Comparison of ENCODE assay signal across 9 cellular contexts in genomic region chr12:113030875-113031525, GRCh38. TPM values are rescaled to one million over a fixed set of nuclear protein-coding genes. Genes with fewer than 3 reads are reported as not detected.
A peak's percentile ranks its signal among the peaks of the same experiment; 100 is the strongest.
DNase-seq lines count a peak whose midpoint lies in the region; ATAC-seq, FAIRE-seq and TF ChIP-seq lines count a peak whose summit lies in the region.
"Had no signal": no experiment of that assay in that cellular context is flagged by ENCODE, and none has a peak within 500 bp of the region (broad histone marks: within the 10 kb centered on the region; RNA-seq: fewer than 3 reads in every experiment).

No MANE protein-coding gene starts in this region.

- BruUV-seq in PC-9 (replicated peaks; lab: Mats Ljungman, UMichigan), result no TSS peak

- H3K4me3 Mint-ChIP-seq in memory B cell, result peak overlapping the region; percentile 0

- no peak overlapping the region for H4K91ac ChIP-seq in H1 (replicated peaks; ENCODE audit: insufficient read length, low read length)

- H2BK120ac ChIP-seq in H1 (replicated peaks; ENCODE audit: low read depth, low read length), result no peak overlapping the region

- no peak overlapping the region for H2BK12ac ChIP-seq in H1 (ENCODE audit: low read depth, low read length)

- CTCF ChIA-PET in PC-9 (lab: Charles Lee) (interaction anchor here (0.6 kb wide), 1 partner anchor 418 kb away, joined by 11 read pairs; no protein-coding TSS in a partner anchor), H1 (lab: Charles Lee; ENCODE audit: partially characterized antibody) (interaction anchor here (0.7 to 4.3 kb wide), 26 partner anchors 8 to 221 kb away, joined by 3 to 55 read pairs (median 5); no protein-coding TSS in a partner anchor)

- no peak overlapping the region for H3K4me3 ChIP-seq in KMS-11 (IDR thresholded peaks at IDR 0.05; ENCODE audit: insufficient read depth, low read depth, low read length)
- H3K4me3 ChIP-seq in PC-9, result no peak overlapping the region
- H3K4me3 ChIP-seq in H1 (ENCODE audit: extremely low read depth in 1 of 4, insufficient read depth in 2 of 4, low read depth in 3 of 4, low read length in 4 of 4), result no peak overlapping the region
- H3K4me3 ChIP-seq: skin epidermis had no signal

- H3K36me3 Mint-ChIP-seq in memory B cell, result no peaks in the 10 kb centered on the region

- no peaks in the 10 kb centered on the region for H3K4me1 ChIP-seq in KMS-11 (ENCODE audit: low read depth, poor library complexity, severe bottlenecking)
- H3K4me1 ChIP-seq in PC-9 (replicated peaks; ENCODE audit: insufficient read depth), result no peaks in the 10 kb centered on the region
- peaks cover 0 to 4% (median 2%) of the 10 kb centered on the region in 4 experiments; a peak in 4 of 7 replicates for H3K4me1 ChIP-seq in H1 (replicated peaks in 1 of 4; ENCODE audit: control insufficient read depth in 3 of 4, insufficient read depth in 4 of 4, low read length in 3 of 4)

- peaks cover 3% of the 10 kb centered on the region for H3K4me1 Mint-ChIP-seq in memory B cell

- peaks cover 4% of the 10 kb centered on the region for H3K27me3 Mint-ChIP-seq in memory B cell

- H3K79me2 ChIP-seq in KMS-11 (ENCODE audit: insufficient read depth, low read depth) (no peaks in the 10 kb centered on the region), PC-9 (ENCODE audit: low read depth) (no peaks in the 10 kb centered on the region), H1 (ENCODE audit: control insufficient read depth in 1 of 2, insufficient read depth in 2 of 2, low read length in 2 of 2) (no peaks in the 10 kb centered on the region)

- intact Hi-C loops in PC-9 (cut with micrococcal nuclease; ENCODE audit: unreplicated experiment), result loop anchor here (1.0 kb wide), 2 partner anchors 38 to 131 kb away; no protein-coding TSS in a partner anchor

- no peaks in the 10 kb centered on the region for H3F3A ChIP-seq in PC-9 (ENCODE audit: insufficient read depth, low read depth)

- no peak overlapping the region for H2BK5ac ChIP-seq in H1 (ENCODE audit: low read depth, low read length)

- H3K18ac ChIP-seq in H1 (ENCODE audit: extremely low read depth, low read length), result no peak overlapping the region

- H3K9me3 ChIP-seq in PC-9 (ENCODE audit: insufficient read depth, low read depth) (no peaks in the 10 kb centered on the region), H1 (ENCODE audit: insufficient read depth in 2 of 2, low read depth in 1 of 2, low read length in 1 of 2) (0 out of 4 replicates have a peak, but pooled peaks cover 2% of the 10 kb centered on the region in 2 experiments)

- TF ChIP-seq EP300 in H1 (IDR thresholded peaks at IDR 0.05; ENCODE audit: borderline replicate concordance in 1 of 2, low read depth in 2 of 2, low read length in 2 of 2), result no peak

- H3K27ac Mint-ChIP-seq in memory B cell, result no peak overlapping the region

- no peaks in the 10 kb centered on the region for H3K9me2 ChIP-seq in PC-9 (ENCODE audit: insufficient read depth)

- H3K14ac ChIP-seq in H1 (ENCODE audit: insufficient read length), result no peak overlapping the region

- H2BK20ac ChIP-seq in H1 (ENCODE audit: low read length), result 0 out of 2 replicates have a peak overlapping the region, but pooled peaks have one; percentile 48

- no peak for TF ChIP-seq POLR2A in H1 (IDR thresholded peaks at IDR 0.05; ENCODE audit: control extremely low read depth in 1 of 2, low read depth in 2 of 2, low read length in 2 of 2)

- H3K79me1 ChIP-seq in H1 (ENCODE audit: low read depth, low read length), result no peaks in the 10 kb centered on the region

- ATAC-seq in memory B cell (ENCODE audit: low read depth) (peak; percentile 72), HG02571 (IDR thresholded peaks at IDR 0.05; ENCODE audit: unreplicated experiment) (no peak), GM18870 (IDR thresholded peaks at IDR 0.05; ENCODE audit: unreplicated experiment) (no peak), HG03469 (IDR thresholded peaks at IDR 0.05; ENCODE audit: unreplicated experiment) (no peak)

- H3K9ac ChIP-seq in KMS-11 (no peak overlapping the region), H1 (replicated peaks in 1 of 4; ENCODE audit: extremely low read depth in 1 of 4, low read depth in 3 of 4, low read length in 3 of 4) (no peak overlapping the region)

- H3K4me2 ChIP-seq in KMS-11 (no peak overlapping the region), PC-9 (no peak overlapping the region), H1 (ENCODE audit: insufficient read depth in 1 of 2, low read depth in 2 of 2, low read length in 2 of 2) (peak overlapping the region; percentile 5 to 26; a peak in 2 of 4 replicates)

- H4K8ac ChIP-seq in H1 (ENCODE audit: extremely low read depth, insufficient read depth, low read length), result no peak overlapping the region

- H3K4ac ChIP-seq in H1 (replicated peaks; ENCODE audit: insufficient read length, low read depth, low read length), result no peak overlapping the region

- DNase-seq in DMS153 treated with DMSO at 0.1 percent for 48 hours (lab: John Stamatoyannopoulos, UW; ENCODE audit: unreplicated experiment), result peak; percentile 52
- DNase-seq in PC-9, result peak; percentile 21 to 52
- DNase-seq in H1 (ENCODE audit: low read depth in 1 of 2, low spot score in 2 of 2), result peak; percentile 34 to 51
- peak in 1 of 2 donors; percentile 22 for DNase-seq in memory B cell (ENCODE audit: low spot score in 2 of 2)

- FAIRE-seq in H1 (lab: Jason Lieb, UNC), result peak; percentile 81

- no peaks in the 10 kb centered on the region for H4K20me1 ChIP-seq in KMS-11 (ENCODE audit: insufficient read depth)
- no peaks in the 10 kb centered on the region for H4K20me1 ChIP-seq in PC-9 (ENCODE audit: insufficient read depth)
- H4K20me1 ChIP-seq in H1 (replicated peaks in 1 of 2; ENCODE audit: control insufficient read depth in 1 of 2, insufficient read depth in 2 of 2, low read length in 2 of 2), result no peaks in the 10 kb centered on the region

- H2AFZ ChIP-seq in KMS-11 (ENCODE audit: low read depth), result no peak overlapping the region
- no peak overlapping the region for H2AFZ ChIP-seq in PC-9
- peak overlapping the region; percentile 86; the same call in 1 of the 2 replicates for H2AFZ ChIP-seq in H1 (ENCODE audit: low read length)

- H3K36me3 ChIP-seq in KMS-11 (ENCODE audit: insufficient read depth) (no peaks in the 10 kb centered on the region), PC-9 (ENCODE audit: low read depth) (no peaks in the 10 kb centered on the region), H1 (ENCODE audit: control insufficient read depth in 2 of 4, insufficient read depth in 4 of 4, low read length in 3 of 4) (no peaks in the 10 kb centered on the region; a peak in 1 of 8 replicates)

- POLR2A ChIA-PET in PC-9 (lab: Charles Lee; ENCODE audit: unreplicated experiment) (interaction anchor here (0.5 kb wide), 1 partner anchor 88 kb away, joined by 3 read pairs; no protein-coding TSS in a partner anchor), H1 (lab: Charles Lee; ENCODE audit: partially characterized antibody) (no interaction called here)

- no peaks in the 10 kb centered on the region for H3K23me2 ChIP-seq in H1 (ENCODE audit: low read depth, low read length)

- no peak overlapping the region for H3K27ac ChIP-seq in KMS-11
- H3K27ac ChIP-seq in PC-9, result no peak overlapping the region
- H3K27ac ChIP-seq in H1 (ENCODE audit: low read depth, low read length), result no peak overlapping the region
- H3K27ac ChIP-seq: skin epidermis had no signal

- peak; percentile 67 to 77 for TF ChIP-seq RAD21 in H1 (IDR thresholded peaks at IDR 0.05 in 1 of 2, conservative IDR thresholded peaks at IDR 0.05 in 1 of 2; ENCODE audit: low read depth in 2 of 2, low read length in 2 of 2)

- no peak overlapping the region for H4K5ac ChIP-seq in H1 (ENCODE audit: insufficient read length, low read depth, low read length)

- H2BK15ac ChIP-seq in H1 (ENCODE audit: low read length), result no peak overlapping the region

- H3K9me3 Mint-ChIP-seq in memory B cell, result no peaks in the 10 kb centered on the region

- H3K27me3 ChIP-seq in KMS-11 (ENCODE audit: insufficient read depth, low read depth) (no peaks in the 10 kb centered on the region), PC-9 (ENCODE audit: insufficient read depth, low read depth) (0 out of 2 replicates have a peak, but pooled peaks cover 3% of the 10 kb centered on the region), H1 (replicated peaks in 1 of 4; ENCODE audit: control insufficient read depth in 3 of 4, extremely low read depth in 1 of 4, insufficient read depth in 3 of 4, low read length in 3 of 4) (no peaks in the 10 kb centered on the region)

- H3K23ac ChIP-seq in H1 (ENCODE audit: insufficient read length), result no peak overlapping the region

- no peak overlapping the region for H3K56ac ChIP-seq in H1 (replicated peaks; ENCODE audit: insufficient read length, low read depth, low read length)

- no peak overlapping the region for H2AK5ac ChIP-seq in H1 (ENCODE audit: low read depth, low read length)

- TF ChIP-seq CTCF in KMS-11 (conservative IDR thresholded peaks at IDR 0.05; ENCODE audit: low read depth, low read length) (peak; percentile 82), PC-9 (conservative IDR thresholded peaks at IDR 0.05) (peak; percentile 79), H1 (IDR thresholded peaks at IDR 0.05; ENCODE audit: control extremely low read depth in 1 of 3, insufficient read depth in 1 of 3, low read depth in 1 of 3, low read length in 3 of 3) (peak; percentile 54 to 84 (median 65))

- 19% methylated on average over 9 of the region's 9 CpGs; no CpG with 5 or more reads in 1 of the 2 experiments for WGBS in H1 (ENCODE audit: extremely low coverage in 1 of 2, insufficient coverage in 1 of 2, insufficient read length in 1 of 2, insufficient replicate concordance in 2 of 2, low coverage in 1 of 2, low lambda C conversion rate in 2 of 2, missing lambda C conversion rate in 1 of 2), 2 experiments

RNA-seq across cellular contexts. Expression of gene DTX1, which starts 25.5 kb away (rescaled TPM):
- 0.13 and 0.25 TPM in 2 replicates for total RNA-seq in PC-9 (2021)
- total RNA-seq in H1 (2021; fragmentation: NEBNext Ultra II Directional; extraction: Animal tissue kit (Norgen Biotek cat#: 25700)), result 6.9 and 8.6 TPM in 2 replicates
- 4.7 and 7.0 TPM in 2 replicates for polyA plus RNA-seq in H1 (2011; rRNA removed)
- polyA plus RNA-seq in H1 (2011; cell fraction: cytosol; rRNA removed), result 5.3 TPM
- polyA plus RNA-seq in H1 (2011; cell fraction: nucleus; rRNA removed), result 7.4 TPM
- polyA plus RNA-seq in H1 (2012, experiment 1 of 2), result 4.1 to 7.7 TPM (median 6.1 TPM) in 4 replicates
- 6.5 TPM for polyA plus RNA-seq in H1 (2012, experiment 2 of 2)
- polyA plus RNA-seq in H1 (2013, experiment 1 of 2), result 4.9 TPM
- polyA plus RNA-seq in H1 (2013, experiment 2 of 2), result 4.6 TPM
- polyA minus RNA-seq in H1 (2011; rRNA and poly(A)+ RNA removed), result 3.0 and 3.6 TPM in 2 replicates
- polyA minus RNA-seq in H1 (2011; cell fraction: cytosol; rRNA and poly(A)+ RNA removed), result 5.7 TPM
- 3.8 TPM for polyA minus RNA-seq in H1 (2011; cell fraction: nucleus; rRNA and poly(A)+ RNA removed)

RNA-seq across cellular contexts. Expression of gene OAS2, which starts 52.7 kb away (rescaled TPM):
- total RNA-seq in PC-9 (2021), result 0.98 and 1.3 TPM in 2 replicates
- total RNA-seq in H1 (2021; fragmentation: NEBNext Ultra II Directional; extraction: Animal tissue kit (Norgen Biotek cat#: 25700)), result not detected in 2 replicates
- polyA plus RNA-seq in H1 (2011; rRNA removed), result 0.06 TPM in 1 of 2 replicates, not detected in the other
- not detected for polyA plus RNA-seq in H1 (2011; cell fraction: cytosol; rRNA removed)
- not detected for polyA plus RNA-seq in H1 (2011; cell fraction: nucleus; rRNA removed)
- polyA plus RNA-seq in H1 (2012, experiment 1 of 2), result 0.06 to 0.20 TPM in 2 of 4 replicates, not detected in the others
- not detected for polyA plus RNA-seq in H1 (2012, experiment 2 of 2)
- polyA plus RNA-seq in H1 (2013, experiment 1 of 2), result 0.02 TPM
- polyA plus RNA-seq in H1 (2013, experiment 2 of 2), result 0.06 TPM
- polyA minus RNA-seq in H1 (2011; rRNA and poly(A)+ RNA removed), result 0.06 and 0.07 TPM in 2 replicates
- polyA minus RNA-seq in H1 (2011; cell fraction: cytosol; rRNA and poly(A)+ RNA removed), result not detected
- not detected for polyA minus RNA-seq in H1 (2011; cell fraction: nucleus; rRNA and poly(A)+ RNA removed)

Comparison
In these comparisons a context has a peak if more than half of its experiments do, and no peak if none do; other contexts are left out.
1. H3K4me2 ChIP-seq: peak in H1 (2 of 2); none in KMS-11 (single experiment) and PC-9 (single experiment).
2. Peak in every context shown above with its lines, with median percentiles within 50 percentile points of each other: CTCF ChIP-seq.